15 cellular contexts compared by ENCODE assay signal in the genomic region with DNA sequence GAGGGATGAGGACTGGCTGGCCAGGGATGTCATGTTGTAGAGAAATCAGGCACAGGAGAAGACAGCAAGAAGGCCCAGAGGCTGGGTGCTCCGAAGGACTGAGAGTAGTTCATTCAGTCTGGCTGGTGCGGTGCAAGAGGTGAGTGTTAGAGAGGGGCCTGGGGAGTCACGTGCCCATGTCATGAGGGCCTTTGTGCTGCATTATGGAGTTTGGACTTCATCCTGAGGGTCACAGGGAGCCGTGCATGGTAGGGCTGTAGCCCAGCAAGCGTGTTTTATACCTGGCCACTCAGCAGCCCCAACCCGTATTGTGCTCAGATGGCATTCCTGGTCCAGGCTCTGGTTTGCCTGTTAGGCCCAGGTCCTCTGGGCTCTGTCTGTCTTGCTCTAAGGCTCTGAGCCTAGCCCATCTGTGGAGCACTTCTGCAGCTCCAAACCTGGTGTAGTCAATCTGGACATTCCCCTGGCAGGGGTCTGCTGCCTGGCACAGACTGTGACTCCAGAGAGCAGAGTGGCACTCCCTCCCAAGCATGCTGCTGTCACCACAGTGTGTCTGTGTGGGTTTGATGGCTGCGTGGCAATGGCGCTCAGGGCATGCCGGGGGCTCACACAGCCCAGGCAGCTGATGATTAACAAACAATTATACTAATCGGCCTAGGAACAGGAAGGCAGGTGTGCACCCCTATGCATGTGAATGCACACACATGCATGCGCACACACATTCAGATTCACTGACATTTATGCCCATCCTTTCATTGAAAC.
"Had no signal": no experiment of that assay in that cellular context is flagged by ENCODE, and none has a peak within 500 bp of the region (broad histone marks: within the 10 kb centered on the region; RNA-seq: fewer than 3 reads in every experiment).

No MANE protein-coding gene starts in this region.

- H3K9ac ChIP-seq: neural progenitor cell had no signal

- H3K4me3 Mint-ChIP-seq: natural killer cell, neural progenitor cell had no signal

- DNase-seq: effector memory CD4-positive, alpha-beta T cell; islet precursor cell; mammary epithelial cell; natural killer cell; pancreas; right cardiac atrium; stimulated activated CD4-positive, alpha-beta T cell treated with anti-CD3 and anti-CD28 coated beads, Interleukin-2, amount 100 ng/mL, for 48 hours; stimulated activated naive CD8-positive, alpha-beta T cell treated with anti-CD3 and anti-CD28 coated beads, Interleukin-15, Interleukin-2, amounts not matched to agents 100 U/mL and 50 U/mL, for 24 hours; thyroid gland; upper lobe of left lung; uterus had no signal

- H3K4me3 ChIP-seq: neural progenitor cell, pancreas, smooth muscle cell, suprapubic skin, thyroid gland, upper lobe of left lung, uterus had no signal

- H3K27me3 ChIP-seq: pancreas, thyroid gland had no signal

- H3K9me3 Mint-ChIP-seq: natural killer cell, neural progenitor cell had no signal

- H3K36me3 Mint-ChIP-seq: natural killer cell, neural progenitor cell had no signal

- H3K27ac ChIP-seq: neural progenitor cell, pancreas, suprapubic skin, thyroid gland, upper lobe of left lung, uterus had no signal

- H3K27ac Mint-ChIP-seq: natural killer cell, neural progenitor cell, progenitor cell of endocrine pancreas had no signal

- H3K4me1 ChIP-seq: uterus had no signal

- H3K36me3 ChIP-seq: neural progenitor cell, pancreas, suprapubic skin, thyroid gland, upper lobe of left lung, uterus had no signal

- H3K9me3 ChIP-seq: pancreas, suprapubic skin, thyroid gland, upper lobe of left lung, uterus had no signal
